8 cellular contexts compared by ENCODE assay signal in genomic region chr19:1248454-1249297, GRCh38. TPM values are rescaled to one million over a fixed set of nuclear protein-coding genes. Genes with fewer than 3 reads are reported as not detected.
A peak's percentile ranks its signal among the peaks of the same experiment; 100 is the strongest.
DNase-seq lines count a peak whose midpoint lies in the region; ATAC-seq, FAIRE-seq and TF ChIP-seq lines count a peak whose summit lies in the region.

MIDN (plus strand) TSS chr19:1248583; CDS start chr19:1250297, 1,714 bp downstream.

- peak within 1 kb of the TSS; percentile 81 for H4K91ac ChIP-seq in H1 (replicated peaks; ENCODE audit: insufficient read length, low read length)

- H2AFZ ChIP-seq in H1 (ENCODE audit: low read length), result no peak within 1 kb of the TSS

- H4K5ac ChIP-seq in H1 (ENCODE audit: insufficient read length, low read depth, low read length) (peak within 1 kb of the TSS; percentile 94), mesendoderm (ENCODE audit: low read length) (no peak within 1 kb of the TSS)

- H3K4me2 ChIP-seq in A549, result peak within 1 kb of the TSS; percentile 84
- H3K4me2 ChIP-seq in H1 (ENCODE audit: insufficient read depth in 1 of 2, low read depth in 2 of 2, low read length in 2 of 2), result peak within 1 kb of the TSS; percentile 42 to 79
- peak within 1 kb of the TSS; percentile 84 for H3K4me2 ChIP-seq in mesendoderm (ENCODE audit: low read length)

- no peaks in the 10 kb centered on the region for H3K27me3 Mint-ChIP-seq in activated CD8-positive, alpha-beta T cell treated with anti-CD3 and anti-CD28 coated beads for 36 hours

- TF ChIP-seq POLR2A in A549 (IDR thresholded peaks at IDR 0.05; ENCODE audit: low read length) (peak; percentile 93), GM15510 (IDR thresholded peaks at IDR 0.05; ENCODE audit: borderline replicate concordance, extremely low read depth, insufficient read length) (peak; percentile 96), H1 (IDR thresholded peaks at IDR 0.05; ENCODE audit: control extremely low read depth in 1 of 2, low read depth in 2 of 2, low read length in 2 of 2) (peak in 1 of 2 experiments; percentile 89; a peak in 2 of 3 replicates)

- peak; percentile 7 to 42 for ATAC-seq in A549
- ATAC-seq in HG02970 (IDR thresholded peaks at IDR 0.05; ENCODE audit: low FRiP score, unreplicated experiment), result peak; percentile 31
- peak; percentile 13 for ATAC-seq in activated CD8-positive, alpha-beta T cell treated with anti-CD3 and anti-CD28 coated beads for 36 hours

- peaks cover 26% of the 10 kb centered on the region for H3K36me3 Mint-ChIP-seq in activated CD8-positive, alpha-beta T cell treated with anti-CD3 and anti-CD28 coated beads for 36 hours (ENCODE audit: low read depth)

- H2BK15ac ChIP-seq in H1 (ENCODE audit: low read length) (peak within 1 kb of the TSS; percentile 72; the same call in 1 of the 2 replicates), mesendoderm (replicated peaks; ENCODE audit: low read depth) (no peak within 1 kb of the TSS)

- intact Hi-C loops in activated CD8-positive, alpha-beta T cell treated with anti-CD3 and anti-CD28 coated beads for 36 hours (cut with micrococcal nuclease), result loop anchor here (10.0 kb wide), 1 partner anchor 144 kb away; the partner anchor contains the start of gene GPX4

- peak within 1 kb of the TSS; percentile 93 to 100 for H3K27ac ChIP-seq in A549
- H3K27ac ChIP-seq in H1 (ENCODE audit: low read depth, low read length), result peak within 1 kb of the TSS; percentile 94
- H3K27ac ChIP-seq in mesendoderm (ENCODE audit: low read depth, low read length), result peak within 1 kb of the TSS; percentile 99

- H3K9me3 Mint-ChIP-seq in activated CD8-positive, alpha-beta T cell treated with anti-CD3 and anti-CD28 coated beads for 36 hours, result no peaks in the 10 kb centered on the region

- H3K4me1 ChIP-seq in A549 (peaks cover 39% of the 10 kb centered on the region), H1 (replicated peaks in 1 of 4; ENCODE audit: control insufficient read depth in 3 of 4, insufficient read depth in 4 of 4, low read length in 3 of 4) (peaks cover 0 to 29% (median 13%) of the 10 kb centered on the region in 4 experiments; a peak in 6 of 7 replicates), mesendoderm (ENCODE audit: control insufficient read depth, low read depth, low read length) (no peaks in the 10 kb centered on the region)

- H3K27ac Mint-ChIP-seq in activated CD8-positive, alpha-beta T cell treated with anti-CD3 and anti-CD28 coated beads for 36 hours, result peak within 1 kb of the TSS; percentile 88

- H3K79me2 ChIP-seq in H1 (ENCODE audit: control insufficient read depth in 1 of 2, insufficient read depth in 2 of 2, low read length in 2 of 2) (peaks cover 9 to 32% of the 10 kb centered on the region in 2 experiments), mesendoderm (ENCODE audit: control insufficient read depth, insufficient read depth, low read length) (peaks cover 37% of the 10 kb centered on the region)

- H4K8ac ChIP-seq in H1 (ENCODE audit: extremely low read depth, insufficient read depth, low read length) (peak within 1 kb of the TSS; percentile 98), mesendoderm (ENCODE audit: low read depth, low read length) (peak within 1 kb of the TSS; percentile 69)

- peaks cover 11% of the 10 kb centered on the region for H3K4me1 Mint-ChIP-seq in activated CD8-positive, alpha-beta T cell treated with anti-CD3 and anti-CD28 coated beads for 36 hours (ENCODE audit: low read depth)

- H3K18ac ChIP-seq in H1 (ENCODE audit: extremely low read depth, low read length) (peak within 1 kb of the TSS; percentile 93), mesendoderm (ENCODE audit: low read length) (peak within 1 kb of the TSS; percentile 92)

- TF ChIP-seq RAD21 in A549 (conservative IDR thresholded peaks at IDR 0.05 in 1 of 2, IDR thresholded peaks at IDR 0.05 in 1 of 2) (peak in 1 of 2 experiments; percentile 46; a peak in 2 of 5 replicates), H1 (IDR thresholded peaks at IDR 0.05 in 1 of 2, conservative IDR thresholded peaks at IDR 0.05 in 1 of 2; ENCODE audit: low read depth in 2 of 2, low read length in 2 of 2) (peak in 1 of 2 experiments; percentile 37; a peak in 1 of 4 replicates)

- FAIRE-seq in A549 (lab: Jason Lieb, UNC) (no peak), H1 (lab: Jason Lieb, UNC) (no peak)

- H3K79me1 ChIP-seq in H1 (ENCODE audit: low read depth, low read length), result 0 out of 2 replicates have a peak, but pooled peaks cover 4% of the 10 kb centered on the region
- peaks cover 2% of the 10 kb centered on the region for H3K79me1 ChIP-seq in mesendoderm (ENCODE audit: low read length)

- peaks cover 7 to 11% of the 10 kb centered on the region in 2 experiments for H4K20me1 ChIP-seq in H1 (replicated peaks in 1 of 2; ENCODE audit: control insufficient read depth in 1 of 2, insufficient read depth in 2 of 2, low read length in 2 of 2)

- POLR2A ChIA-PET in A549 (lab: Yijun Ruan, JAX) (interaction anchor here (1.0 kb wide), 2 partner anchors 17 to 20 kb away, joined by 4 to 14 read pairs; no protein-coding TSS in a partner anchor), H1 (lab: Charles Lee; ENCODE audit: partially characterized antibody) (interaction anchor here (0.7 to 14.3 kb wide), 7 partner anchors 10 to 221 kb away, joined by 3 to 456 read pairs (median 4); partner anchors contain the start of genes CBARP, CIRBP, CNN2 and FAM174C)
- POLR2A ChIA-PET in activated CD8-positive, alpha-beta T cell treated with anti-CD3 and anti-CD28 coated beads for 36 hours (lab: Charles Lee), result interaction anchor here (0.6 to 1.4 kb wide), 5 partner anchors 13 to 25 kb away, joined by 3 to 4 read pairs (median 3); no protein-coding TSS in a partner anchor

- H3K9ac ChIP-seq in H1 (replicated peaks in 1 of 4; ENCODE audit: extremely low read depth in 1 of 4, low read depth in 3 of 4, low read length in 3 of 4) (peak within 1 kb of the TSS; percentile 63 to 89 (median 82)), mesendoderm (ENCODE audit: low read length) (peak within 1 kb of the TSS; percentile 94)

- H2BK12ac ChIP-seq in H1 (ENCODE audit: low read depth, low read length), result 0 out of 2 replicates have a peak within 1 kb of the TSS, but pooled peaks have one; percentile 17

- DNase-seq in A549 (ENCODE audit: low read depth in 1 of 2, low spot score in 1 of 2), result peak in 1 of 2 experiments; percentile 88
- DNase-seq in NCI-H345 (lab: John Stamatoyannopoulos, UW), result peak; percentile 87
- peak; percentile 81 for DNase-seq in activated CD8-positive, alpha-beta T cell treated with anti-CD3 and anti-CD28 coated beads for 36 hours
- DNase-seq in H1 (ENCODE audit: low read depth in 1 of 2, low spot score in 2 of 2), result peak in 1 of 2 experiments; percentile 95
- DNase-seq in mesendoderm, result peak; percentile 90
- DNase-seq in stimulated activated CD8-positive, alpha-beta memory T cell treated with anti-CD3 and anti-CD28 coated beads, Interleukin-2, amount 100 ng/mL, for 48 hours (ENCODE audit: low read depth in 2 of 2), result peak; percentile 72 to 78

- peak within 1 kb of the TSS; percentile 85 for H3K4ac ChIP-seq in H1 (replicated peaks; ENCODE audit: insufficient read length, low read depth, low read length)
- H3K4ac ChIP-seq in mesendoderm (ENCODE audit: low read depth, low read length), result peak within 1 kb of the TSS; percentile 93

- peaks cover 2% of the 10 kb centered on the region; the same call in 1 of the 2 replicates for H3K23me2 ChIP-seq in H1 (ENCODE audit: low read depth, low read length)

- CTCF ChIA-PET in A549 (lab: Yijun Ruan, JAX) (interaction anchor here (1.0 kb wide), 1 partner anchor 18 kb away, joined by 8 read pairs; no protein-coding TSS in a partner anchor), H1 (lab: Charles Lee; ENCODE audit: partially characterized antibody) (no interaction called here)
- CTCF ChIA-PET in activated CD8-positive, alpha-beta T cell treated with anti-CD3 and anti-CD28 coated beads for 36 hours (lab: Charles Lee), result interaction anchor here (1.0 kb wide), 2 partner anchors 14 to 18 kb away, joined by 4 to 7 read pairs; no protein-coding TSS in a partner anchor

- no peak within 1 kb of the TSS for H3K23ac ChIP-seq in H1 (ENCODE audit: insufficient read length)
- H3K23ac ChIP-seq in mesendoderm (ENCODE audit: low read length), result peak within 1 kb of the TSS; percentile 66

- TF ChIP-seq EP300 in A549 (IDR thresholded peaks at IDR 0.05) (no peak), H1 (IDR thresholded peaks at IDR 0.05; ENCODE audit: borderline replicate concordance in 1 of 2, low read depth in 2 of 2, low read length in 2 of 2) (no peak)

- H3K14ac ChIP-seq in H1 (ENCODE audit: insufficient read length), result peak within 1 kb of the TSS; percentile 90

- H3K4me3 ChIP-seq in A549, result peak within 1 kb of the TSS; percentile 97
- peak within 1 kb of the TSS; percentile 63 to 95 (median 68) for H3K4me3 ChIP-seq in H1 (ENCODE audit: extremely low read depth in 1 of 4, insufficient read depth in 2 of 4, low read depth in 3 of 4, low read length in 4 of 4)
- peak within 1 kb of the TSS; percentile 86 for H3K4me3 ChIP-seq in mesendoderm (ENCODE audit: low read length)

- H2AK5ac ChIP-seq in H1 (ENCODE audit: low read depth, low read length) (peak within 1 kb of the TSS; percentile 90; the same call in 1 of the 2 replicates), mesendoderm (ENCODE audit: low read length) (no peak within 1 kb of the TSS)

- no peak within 1 kb of the TSS for H2BK20ac ChIP-seq in H1 (ENCODE audit: low read length)

- H2BK5ac ChIP-seq in H1 (ENCODE audit: low read depth, low read length) (peak within 1 kb of the TSS; percentile 93), mesendoderm (ENCODE audit: low read length) (peak within 1 kb of the TSS; percentile 78)

- WGBS in A549 (ENCODE audit: missing lambda C conversion rate), result 0% methylated on average over 1 of the region's 107 CpGs
- WGBS in H1 (ENCODE audit: extremely low coverage in 1 of 2, insufficient coverage in 1 of 2, insufficient read length in 1 of 2, insufficient replicate concordance in 2 of 2, low coverage in 1 of 2, low lambda C conversion rate in 2 of 2, missing lambda C conversion rate in 1 of 2), 2 experiments, result 0% methylated on average over 37 of the region's 107 CpGs; no CpG with 5 or more reads in 1 of the 2 experiments
- WGBS in mesendoderm (ENCODE audit: extremely low coverage, insufficient coverage, low lambda C conversion rate), result no CpG with 5 or more reads among the region's 107 CpGs

- no peak within 1 kb of the TSS for H2BK120ac ChIP-seq in H1 (replicated peaks; ENCODE audit: low read depth, low read length)
- H2BK120ac ChIP-seq in mesendoderm (ENCODE audit: low read depth, low read length), result peak within 1 kb of the TSS; percentile 61

- peak within 1 kb of the TSS; percentile 74 for H3K4me3 Mint-ChIP-seq in activated CD8-positive, alpha-beta T cell treated with anti-CD3 and anti-CD28 coated beads for 36 hours

- TF ChIP-seq CTCF in A549 (IDR thresholded peaks at IDR 0.05) (peak; percentile 73), H1 (IDR thresholded peaks at IDR 0.05; ENCODE audit: control extremely low read depth in 1 of 3, insufficient read depth in 1 of 3, low read depth in 1 of 3, low read length in 3 of 3) (peak; percentile 57 to 77 (median 66))
- peak; percentile 96 for TF ChIP-seq CTCF in activated CD8-positive, alpha-beta T cell treated with anti-CD3 and anti-CD28 coated beads for 36 hours (IDR thresholded peaks at IDR 0.05)

- H3K27me3 ChIP-seq in H1 (replicated peaks in 1 of 4; ENCODE audit: control insufficient read depth in 3 of 4, extremely low read depth in 1 of 4, insufficient read depth in 3 of 4, low read length in 3 of 4) (no peaks in the 10 kb centered on the region), mesendoderm (ENCODE audit: insufficient read depth, low read length, poor library complexity) (no peaks in the 10 kb centered on the region)

- H3K9me3 ChIP-seq in A549 (no peaks in the 10 kb centered on the region), H1 (ENCODE audit: insufficient read depth in 2 of 2, low read depth in 1 of 2, low read length in 1 of 2) (no peaks in the 10 kb centered on the region)

- H3K56ac ChIP-seq in H1 (replicated peaks; ENCODE audit: insufficient read length, low read depth, low read length) (peak within 1 kb of the TSS; percentile 86), mesendoderm (ENCODE audit: low read length) (peak within 1 kb of the TSS; percentile 98)

- peaks cover 3 to 28% (median 15%) of the 10 kb centered on the region in 4 experiments; a peak in 4 of 8 replicates for H3K36me3 ChIP-seq in H1 (ENCODE audit: control insufficient read depth in 2 of 4, insufficient read depth in 4 of 4, low read length in 3 of 4)
- peaks cover 7% of the 10 kb centered on the region for H3K36me3 ChIP-seq in mesendoderm (ENCODE audit: control insufficient read depth, insufficient read depth, low read length)

RNA-seq across cellular contexts. Expression of gene MIDN, which starts in this region (rescaled TPM):
- 9.1 and 11.8 TPM in 2 replicates for polyA plus RNA-seq in A549 (2011; rRNA removed)
- 17.7 and 27.8 TPM in 2 replicates for polyA plus RNA-seq in A549 (2012; cell fraction: cytosol; rRNA removed)
- polyA plus RNA-seq in A549 (2012; cell fraction: nucleus; rRNA removed), result 45.7 and 73.9 TPM in 2 replicates
- polyA plus RNA-seq in A549 (2017; fragmentation: RNase III; extraction: RNeasy Plus Mini Kit Qiagen cat#74134 plus additional on column Dnase treatment), result 27.7 to 33.4 TPM (median 31.4 TPM) in 3 replicates
- 23.7 and 25.2 TPM in 2 replicates for polyA minus RNA-seq in A549 (2011; rRNA and poly(A)+ RNA removed)
- total RNA-seq in activated CD8-positive, alpha-beta T cell treated with anti-CD3 and anti-CD28 coated beads for 36 hours, result 10 to 100 TPM; 41.1 to 43.9 TPM
- 159 and 166 TPM in 2 replicates for total RNA-seq in H1 (2021; fragmentation: NEBNext Ultra II Directional; extraction: Animal tissue kit (Norgen Biotek cat#: 25700))
- polyA plus RNA-seq in H1 (2011; rRNA removed), result 39.8 and 86.0 TPM in 2 replicates
- 38.5 TPM for polyA plus RNA-seq in H1 (2011; cell fraction: cytosol; rRNA removed)
- polyA plus RNA-seq in H1 (2011; cell fraction: nucleus; rRNA removed), result 85.2 TPM
- polyA plus RNA-seq in H1 (2012, experiment 1 of 2), result 58.2 to 110 TPM (median 92.2 TPM) in 4 replicates
- 90.5 TPM for polyA plus RNA-seq in H1 (2012, experiment 2 of 2)
- polyA plus RNA-seq in H1 (2013, experiment 1 of 2), result 95.6 TPM
- polyA plus RNA-seq in H1 (2013, experiment 2 of 2), result 90.3 TPM
- 10.3 and 14.3 TPM in 2 replicates for polyA minus RNA-seq in H1 (2011; rRNA and poly(A)+ RNA removed)
- 86.0 TPM for polyA minus RNA-seq in H1 (2011; cell fraction: cytosol; rRNA and poly(A)+ RNA removed)
- polyA minus RNA-seq in H1 (2011; cell fraction: nucleus; rRNA and poly(A)+ RNA removed), result 55.2 TPM
- 133 TPM for polyA plus RNA-seq in mesendoderm (2013, experiment 1 of 2)
- polyA plus RNA-seq in mesendoderm (2013, experiment 2 of 2), result 131 TPM

Comparison
In these comparisons a context has a peak if more than half of its experiments do, and no peak if none do; other contexts are left out.
1. Of the 18 proteins assayed by ChIP-seq in both H1 and A549: peak only in H1: HDAC2 and MAFK; only in A549: JUN; in both: CTCF and PHF8; in neither: 11; mixed calls (peak in some experiments, not most) for 2.